In genomic region chr16:67150058-67150832, GRCh38 we compare ENCODE assay signal across 9 cellular contexts. TPM values are rescaled to one million over a fixed set of nuclear protein-coding genes. Genes with fewer than 3 reads are reported as not detected.
DNase-seq lines count a peak whose midpoint lies in the region; ATAC-seq and TF ChIP-seq lines count a peak whose summit lies in the region.
"Had no signal": no experiment of that assay in that cellular context is flagged by ENCODE, and none has a peak within 500 bp of the region (broad histone marks: within the 10 kb centered on the region; RNA-seq: fewer than 3 reads in every experiment).

No MANE protein-coding gene starts in this region.

- peak; percentile 38 for ATAC-seq in HG03045 (IDR thresholded peaks at IDR 0.05; ENCODE audit: unreplicated experiment)

- H3K4me3 ChIP-seq in WERI-Rb-1 (ENCODE audit: low read depth, low read length) (peak overlapping the region; percentile 55), endodermal cell (ENCODE audit: low read length) (peak overlapping the region; percentile 75), mucosa of rectum (ENCODE audit: low read length in 2 of 2) (peak overlapping the region; percentile 59 to 64), transverse colon (peak overlapping the region; percentile 30 to 66 (median 52)), HAP-1 (no peak overlapping the region)

- peak overlapping the region; percentile 59 for H3K4me3 Mint-ChIP-seq in endodermal cell

- peaks cover 34% of the 10 kb centered on the region for H3K36me3 ChIP-seq in WERI-Rb-1
- H3K36me3 ChIP-seq in endodermal cell (ENCODE audit: control insufficient read depth, insufficient read depth, low read length) = peaks cover 25% of the 10 kb centered on the region
- peaks cover 23 to 29% of the 10 kb centered on the region in 2 donors for H3K36me3 ChIP-seq in mucosa of rectum (ENCODE audit: control insufficient read depth in 2 of 2, insufficient read depth in 2 of 2, low read length in 2 of 2)
- peaks cover 0 to 14% (median 0%) of the 10 kb centered on the region in 4 donors for H3K36me3 ChIP-seq in transverse colon
- H3K36me3 ChIP-seq in HAP-1 (replicated peaks) = peaks cover 38% of the 10 kb centered on the region

- H3K27ac ChIP-seq in WERI-Rb-1 (peak overlapping the region; percentile 70), endodermal cell (ENCODE audit: low read depth, low read length) (no peak overlapping the region), mucosa of rectum (ENCODE audit: low read depth in 2 of 2, low read length in 2 of 2) (peak overlapping the region; percentile 62 to 75), transverse colon (peak overlapping the region; percentile 80 to 92 (median 87))
- H3K27ac ChIP-seq: 22Rv1 had no signal

- peak; percentile 11; the same call in 1 of the 2 replicates for TF ChIP-seq CTCF in WERI-Rb-1 (IDR thresholded peaks at IDR 0.05; ENCODE audit: low read depth, low read length)
- peak; percentile 54 for TF ChIP-seq CTCF in endodermal cell (conservative IDR thresholded peaks at IDR 0.05)
- TF ChIP-seq CTCF in transverse colon (IDR thresholded peaks at IDR 0.05) = no peak

- H3K27ac Mint-ChIP-seq in endodermal cell = no peak overlapping the region

- in situ Hi-C loops in transverse colon (cut with MboI; ENCODE audit: low pct_ligation_motif_present in 1 of 4, low pct_unique_long_range_greater_than_20kb in 1 of 4, low sequenced_read_pairs in 3 of 4) (loop anchor here in 3 of 4 donors (10.0 to 25.0 kb wide), 3 partner anchors 135 to 188 kb away; partner anchors contain the start of genes CES3 (in 1 of the 3) and CES4A (in 1 of the 3)), HAP-1 (cut with MboI; ENCODE audit: low sequenced_read_pairs) (loop anchor here (10.0 kb wide), 2 partner anchors 135 to 175 kb away; no protein-coding TSS in a partner anchor)

- peak; percentile 80 for DNase-seq in DMS 273 (lab: John Stamatoyannopoulos, UW; ENCODE audit: unreplicated experiment)
- no peak for DNase-seq in DMS 273 treated with DMSO at 0.1 percent for 48 hours (lab: John Stamatoyannopoulos, UW)
- DNase-seq in WERI-Rb-1 = no peak
- DNase-seq in endodermal cell = peak; percentile 93
- DNase-seq in transverse colon = no peak
- no peak for DNase-seq in HAP-1 (ENCODE audit: low spot score in 2 of 2)

- H3K27me3 Mint-ChIP-seq in endodermal cell (ENCODE audit: insufficient read depth) = peaks cover 50% of the 10 kb centered on the region

- H3K36me3 Mint-ChIP-seq in endodermal cell (ENCODE audit: low read depth) = peaks cover 29% of the 10 kb centered on the region

- H3K9me3 ChIP-seq in WERI-Rb-1 (ENCODE audit: severe bottlenecking) (no peaks in the 10 kb centered on the region), endodermal cell (ENCODE audit: control insufficient read depth, low read length) (no peaks in the 10 kb centered on the region), mucosa of rectum (ENCODE audit: control insufficient read depth in 2 of 2, low read length in 2 of 2) (no peaks in the 10 kb centered on the region), transverse colon (no peaks in the 10 kb centered on the region), HAP-1 (no peaks in the 10 kb centered on the region)

- WGBS in endodermal cell (ENCODE audit: insufficient coverage in 1 of 2, insufficient read length in 1 of 2), 2 experiments = 11 to 30% methylated on average over 36 to 92 of the region's 92 CpGs
- 13% methylated on average over 34 of the region's 92 CpGs; no CpG with 5 or more reads in 1 of the 2 donors for WGBS in transverse colon (ENCODE audit: low coverage in 1 of 2), 2 donors

- TF ChIP-seq EP300 in transverse colon (IDR thresholded peaks at IDR 0.05; ENCODE audit: low read depth) = no peak

- no peaks in the 10 kb centered on the region for H3K9me3 Mint-ChIP-seq in endodermal cell

- H3K9ac ChIP-seq in endodermal cell (ENCODE audit: extremely low read depth, low read length, poor library complexity, severe bottlenecking) (peak overlapping the region; percentile 38), mucosa of rectum (ENCODE audit: low read depth in 1 of 2, low read length in 2 of 2) (peak overlapping the region; percentile 14 to 63)

- H3K4me1 Mint-ChIP-seq in endodermal cell = peaks cover 6% of the 10 kb centered on the region

- intact Hi-C loops in transverse colon (cut with DNase I; ENCODE audit: low total_unique reads) = no loop called here

- H3K4me1 ChIP-seq in endodermal cell (ENCODE audit: control insufficient read depth, insufficient read depth, low read length) (no peaks in the 10 kb centered on the region), mucosa of rectum (ENCODE audit: control insufficient read depth in 2 of 2, insufficient read depth in 2 of 2, low read length in 2 of 2) (peaks cover 4 to 12% of the 10 kb centered on the region in 2 donors), transverse colon (peaks cover 11 to 22% (median 18%) of the 10 kb centered on the region in 4 donors), HAP-1 (no peaks in the 10 kb centered on the region)

- H3K27me3 ChIP-seq in WERI-Rb-1 (ENCODE audit: insufficient read depth, low read depth, severe bottlenecking) (no peaks in the 10 kb centered on the region), endodermal cell (ENCODE audit: control insufficient read depth, insufficient read depth, low read length, poor library complexity, severe bottlenecking) (peaks cover 57% of the 10 kb centered on the region), mucosa of rectum (ENCODE audit: control insufficient read depth in 2 of 2, insufficient read depth in 2 of 2, low read length in 2 of 2) (no peaks in the 10 kb centered on the region), transverse colon (peaks cover 16% of the 10 kb centered on the region), HAP-1 (ENCODE audit: low read depth) (no peaks in the 10 kb centered on the region)

- TF ChIP-seq POLR2A in transverse colon (IDR thresholded peaks at IDR 0.05) = no peak

RNA-seq across cellular contexts. Expression of gene B3GNT9, which starts 0.6 kb away (rescaled TPM):
- total RNA-seq in endodermal cell (10 to 100 TPM in 1 of 2 donors, 1 to 10 TPM in 1; 7.2 to 11.0 TPM), transverse colon (10 to 100 TPM in 1 of 4 donors, 1 to 10 TPM in 3; 1.5 to 69.1 (median 5.5) TPM)
- 2.7 TPM for polyA plus RNA-seq in endodermal cell (2013, experiment 1 of 2)
- 2.1 TPM for polyA plus RNA-seq in endodermal cell (2013, experiment 2 of 2)

RNA-seq across cellular contexts. Expression of gene TRADD, which starts 9.5 kb away (rescaled TPM):
- total RNA-seq in endodermal cell = 1 to 10 TPM; 2.8 to 5.4 TPM
- polyA plus RNA-seq in endodermal cell (2013, experiment 1 of 2) = 1.3 TPM
- polyA plus RNA-seq in endodermal cell (2013, experiment 2 of 2) = 0.83 TPM
- 10 to 100 TPM; 32.2 to 74.8 (median 42.0) TPM for total RNA-seq in transverse colon

RNA-seq across cellular contexts. Expression of gene FBXL8, which starts 9.5 kb away (rescaled TPM):
- total RNA-seq in endodermal cell = 1 to 10 TPM; 1.9 to 3.5 TPM
- polyA plus RNA-seq in endodermal cell (2013, experiment 1 of 2) = 1.1 TPM
- 0.75 TPM for polyA plus RNA-seq in endodermal cell (2013, experiment 2 of 2)
- 10 to 100 TPM; 30.0 to 91.1 (median 55.1) TPM for total RNA-seq in transverse colon

RNA-seq across cellular contexts. Expression of gene HSF4, which starts 14.3 kb away (rescaled TPM):
- total RNA-seq in endodermal cell (1 to 10 TPM; 2.0 to 6.8 TPM), transverse colon (100 to 1,000 TPM in 1 of 4 donors, 10 to 100 TPM in 3; 29.5 to 136 (median 76.6) TPM)
- polyA plus RNA-seq in endodermal cell (2013, experiment 1 of 2) = 1.2 TPM
- 1.6 TPM for polyA plus RNA-seq in endodermal cell (2013, experiment 2 of 2)

RNA-seq across cellular contexts. Expression of gene NOL3, which starts 20.1 kb away (rescaled TPM):
- total RNA-seq in endodermal cell = 10 to 100 TPM; 11.6 TPM
- polyA plus RNA-seq in endodermal cell (2013, experiment 1 of 2) = 12.1 TPM
- polyA plus RNA-seq in endodermal cell (2013, experiment 2 of 2) = 6.5 TPM
- total RNA-seq in transverse colon = 10 to 100 TPM; 39.5 to 65.9 (median 41.2) TPM

Comparison
In these comparisons a context has a peak if more than half of its experiments do, and no peak if none do; other contexts are left out.
1. DNase-seq: peak in DMS 273 (single experiment) and endodermal cell (single experiment); none in DMS 273 treated with DMSO at 0.1 percent for 48 hours (single experiment), WERI-Rb-1 (single experiment), transverse colon (single experiment) and HAP-1 (0 of 2).
2. CTCF ChIP-seq: peak in WERI-Rb-1 (single experiment) and endodermal cell (single experiment); none in transverse colon (0 of 5).
3. RNA of gene TRADD, which starts 9.5 kb away (total RNA-seq): 32.2 to 74.8 TPM in transverse colon; 2.8 to 5.4 TPM in endodermal cell; every median in the first group is over 4 times any median in the second.
4. RNA of gene FBXL8, which starts 9.5 kb away (total RNA-seq): 30.0 to 91.1 TPM in transverse colon; 1.9 to 3.5 TPM in endodermal cell; every median in the first group is over 4 times any median in the second.